In the genomic region with DNA sequence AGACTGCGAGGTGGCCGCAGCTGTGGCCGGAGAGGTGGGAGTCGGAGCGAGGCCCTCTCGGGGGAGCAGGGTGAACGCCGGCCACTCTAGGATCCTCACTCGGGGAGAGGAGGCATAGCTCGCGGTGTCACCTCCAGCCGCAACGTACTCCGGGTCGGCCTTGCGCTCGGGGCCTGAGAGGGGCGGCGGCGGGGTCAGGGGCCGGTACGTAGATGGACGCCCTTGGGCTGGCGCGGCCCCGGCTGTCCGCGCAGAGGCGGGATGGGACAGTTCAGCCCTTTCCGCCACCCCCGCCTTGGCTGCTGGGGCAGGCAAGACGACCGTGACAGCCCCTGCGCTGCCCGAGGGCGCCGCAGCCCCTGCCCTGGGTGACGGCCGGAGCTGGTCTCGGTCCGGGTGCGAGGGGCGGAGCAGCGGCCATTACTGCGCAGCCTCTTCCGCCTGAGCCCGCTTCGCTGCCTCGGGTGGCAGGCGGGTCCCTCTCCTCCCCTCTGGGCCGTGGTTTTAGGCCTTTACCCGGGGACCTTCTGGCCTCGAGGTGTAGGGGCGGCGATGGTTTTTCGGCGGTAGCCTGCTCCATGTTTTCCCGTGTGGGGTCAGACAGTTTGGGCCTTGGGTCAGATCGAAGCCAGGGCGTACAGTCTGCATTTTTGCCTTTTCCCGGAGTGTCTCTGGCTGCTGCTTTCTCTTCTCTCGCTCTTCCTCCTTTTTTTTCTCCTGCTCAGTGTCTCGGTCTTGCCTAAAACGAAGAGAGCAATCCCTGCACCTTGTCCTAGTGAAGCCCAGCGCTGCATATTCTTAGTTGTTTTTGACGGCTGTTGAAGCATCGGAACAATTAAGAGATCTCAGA, we compare ENCODE assay signal across 8 cellular contexts. TPM values are rescaled to one million over a fixed set of nuclear protein-coding genes. Genes with fewer than 3 reads are reported as not detected.
DNase-seq lines count a peak whose midpoint lies in the region; ATAC-seq and TF ChIP-seq lines count a peak whose summit lies in the region.

No MANE protein-coding gene starts in this region.

- H3K36me3 Mint-ChIP-seq in T-helper 1 cell treated with Interleukin-12 subunit alpha and Interleukin-12 subunit beta and Interleukin-4 antibody, amounts not matched to agents 30 μg/mL and 1 μg/mL, for 36 hours (ENCODE audit: low read depth), result peaks cover 9% of the 10 kb centered on the region

- TF ChIP-seq CTCF in KMS-11 (conservative IDR thresholded peaks at IDR 0.05; ENCODE audit: low read depth, low read length) (no peak), gastrocnemius medialis (IDR thresholded peaks at IDR 0.05 in 4 of 5, conservative IDR thresholded peaks at IDR 0.05 in 1 of 5) (no peak)

- no peaks in the 10 kb centered on the region for H3K36me3 ChIP-seq in KMS-11 (ENCODE audit: insufficient read depth)
- no peaks in the 10 kb centered on the region for H3K36me3 ChIP-seq in gastrocnemius medialis

- peaks cover 41% of the 10 kb centered on the region for H3K79me2 ChIP-seq in KMS-11 (ENCODE audit: insufficient read depth, low read depth)

- H3K27me3 ChIP-seq in KMS-11 (ENCODE audit: insufficient read depth, low read depth) (no peaks in the 10 kb centered on the region), gastrocnemius medialis (no peaks in the 10 kb centered on the region)

- in situ Hi-C loops in gastrocnemius medialis (cut with MboI; ENCODE audit: low sequenced_read_pairs in 4 of 4), result loop anchor here in 3 of 4 donors (5.0 to 10.0 kb wide), 3 partner anchors 70 to 462 kb away; no protein-coding TSS in a partner anchor

- peaks cover 36% of the 10 kb centered on the region for H3K4me1 Mint-ChIP-seq in T-helper 1 cell treated with Interleukin-12 subunit alpha and Interleukin-12 subunit beta and Interleukin-4 antibody, amounts not matched to agents 30 μg/mL and 1 μg/mL, for 36 hours (ENCODE audit: low read depth)

- peak; percentile 15 for DNase-seq in GM04503 (ENCODE audit: low read depth)
- peak in 44 of 56 donors; percentile 24 to 93 (median 68) for DNase-seq in amygdala (lab: John Stamatoyannopoulos, UW)
- DNase-seq in hepatic stellate cell (ENCODE audit: low spot score), result peak; percentile 58
- DNase-seq in gastrocnemius medialis, result peak; percentile 23 to 39
- no peak for DNase-seq in inferior parietal cortex (ENCODE audit: extremely low spot score)

- H3K9me3 Mint-ChIP-seq in T-helper 1 cell treated with Interleukin-12 subunit alpha and Interleukin-12 subunit beta and Interleukin-4 antibody, amounts not matched to agents 30 μg/mL and 1 μg/mL, for 36 hours, result no peaks in the 10 kb centered on the region

- peak overlapping the region; percentile 100 for H3K27ac Mint-ChIP-seq in T-helper 1 cell treated with Interleukin-12 subunit alpha and Interleukin-12 subunit beta and Interleukin-4 antibody, amounts not matched to agents 30 μg/mL and 1 μg/mL, for 36 hours

- H3K4me3 ChIP-seq in KMS-11 (IDR thresholded peaks at IDR 0.05; ENCODE audit: insufficient read depth, low read depth, low read length) (no peak overlapping the region), gastrocnemius medialis (peak overlapping the region; percentile 74 to 90 (median 84))

- peak overlapping the region; percentile 74 for H3K9ac ChIP-seq in KMS-11

- peak; percentile 97 to 98 for TF ChIP-seq POLR2A in gastrocnemius medialis (IDR thresholded peaks at IDR 0.05)

- ATAC-seq in GM21825 (IDR thresholded peaks at IDR 0.05; ENCODE audit: unreplicated experiment) (peak; percentile 71), gastrocnemius medialis (peak; percentile 67 to 72)

- intact Hi-C loops in gastrocnemius medialis (cut with DNase I; ENCODE audit: low total_unique reads), result loop anchor here (1.0 to 10.0 kb wide), 7 partner anchors 74 to 550 kb away; partner anchors contain the start of genes KIAA0408 and RSPO3

- H3K4me3 Mint-ChIP-seq in T-helper 1 cell treated with Interleukin-12 subunit alpha and Interleukin-12 subunit beta and Interleukin-4 antibody, amounts not matched to agents 30 μg/mL and 1 μg/mL, for 36 hours, result peak overlapping the region; percentile 100

- H3K27ac ChIP-seq in KMS-11, result peak overlapping the region; percentile 85
- H3K27ac ChIP-seq in gastrocnemius medialis, result peak overlapping the region; percentile 95 to 99 (median 96)

- H3K27me3 Mint-ChIP-seq in T-helper 1 cell treated with Interleukin-12 subunit alpha and Interleukin-12 subunit beta and Interleukin-4 antibody, amounts not matched to agents 30 μg/mL and 1 μg/mL, for 36 hours (ENCODE audit: low read depth), result peaks cover 29% of the 10 kb centered on the region

- peak overlapping the region; percentile 68 for H3K4me2 ChIP-seq in KMS-11

- no peaks in the 10 kb centered on the region for H3K9me3 ChIP-seq in gastrocnemius medialis

- H2AFZ ChIP-seq in KMS-11 (ENCODE audit: low read depth), result peak overlapping the region; percentile 80

- H3K4me1 ChIP-seq in KMS-11 (ENCODE audit: low read depth, poor library complexity, severe bottlenecking), result peaks cover 17% of the 10 kb centered on the region
- peaks cover 40% of the 10 kb centered on the region in 2 donors for H3K4me1 ChIP-seq in gastrocnemius medialis

- no peaks in the 10 kb centered on the region for H4K20me1 ChIP-seq in KMS-11 (ENCODE audit: insufficient read depth)

RNA-seq across cellular contexts. Expression of gene RNF146, which starts 0.5 kb away (rescaled TPM):
- 10 to 100 TPM; 36.3 to 82.3 (median 56.8) TPM for total RNA-seq in gastrocnemius medialis
